In genomic region chr19:41995959-41996797, GRCh38 we compare ENCODE assay signal across 10 cellular contexts. TPM values are rescaled to one million over a fixed set of nuclear protein-coding genes. Genes with fewer than 3 reads are reported as not detected.
DNase-seq lines count a peak whose midpoint lies in the region; ATAC-seq lines count a peak whose summit lies in the region.
"Had no signal": no experiment of that assay in that cellular context is flagged by ENCODE, and none has a peak within 500 bp of the region (broad histone marks: within the 10 kb centered on the region; RNA-seq: fewer than 3 reads in every experiment).

No MANE protein-coding gene starts in this region.

- intact Hi-C loops in activated CD4-positive, alpha-beta T cell treated with anti-CD3 and anti-CD28 coated beads for 36 hours (cut with DNase I, micrococcal nuclease), result loop anchor here in 1 of 2 experiments (5.0 kb wide), 1 partner anchor 36 kb away; no protein-coding TSS in a partner anchor

- POLR2A ChIA-PET in activated CD4-positive, alpha-beta T cell treated with anti-CD3 and anti-CD28 coated beads for 36 hours (lab: Charles Lee), result no interaction called here

- ATAC-seq in activated CD4-positive, alpha-beta T cell treated with anti-CD3 and anti-CD28 coated beads for 36 hours, result no peak
- ATAC-seq in stimulated activated effector memory CD8-positive, alpha-beta T cell treated with anti-CD3 and anti-CD28 coated beads, Interleukin-12 subunit alpha, Interleukin-12 subunit beta, amount 100 ng/mL, for 72 hours, result no peak
- ATAC-seq in HG02678 (IDR thresholded peaks at IDR 0.05; ENCODE audit: unreplicated experiment), result no peak

- no peaks in the 10 kb centered on the region for H3K36me3 Mint-ChIP-seq in activated CD4-positive, alpha-beta T cell treated with anti-CD3 and anti-CD28 coated beads for 36 hours (ENCODE audit: low read depth)
- H3K36me3 Mint-ChIP-seq in stimulated activated effector memory CD8-positive, alpha-beta T cell treated with anti-CD3 and anti-CD28 coated beads, Interleukin-12 subunit alpha, Interleukin-12 subunit beta, amount 100 ng/mL, for 72 hours, result no peaks in the 10 kb centered on the region

- peak; percentile 22 for DNase-seq in activated CD4-positive, alpha-beta T cell treated with anti-CD3 and anti-CD28 coated beads for 36 hours
- DNase-seq in activated CD4-positive, alpha-beta T cell treated with anti-CD3 and anti-CD28 coated beads, Interleukin-2, amount 50 U/mL, for 48 hours, result no peak
- DNase-seq in NCI-H1694 (lab: John Stamatoyannopoulos, UW) (peak; percentile 83), cerebellar cortex (ENCODE audit: low spot score) (peak; percentile 83), DMS153 (lab: John Stamatoyannopoulos, UW) (no peak), NOMO-1 treated with DMSO at 0.1 percent for 48 hours (lab: John Stamatoyannopoulos, UW; ENCODE audit: unreplicated experiment) (no peak)
- DNase-seq in stimulated activated effector memory CD8-positive, alpha-beta T cell treated with anti-CD3 and anti-CD28 coated beads, Interleukin-12 subunit alpha, Interleukin-12 subunit beta, amount 100 ng/mL, for 72 hours (ENCODE audit: low spot score in 2 of 2), result no peak

- no peaks in the 10 kb centered on the region for H3K9me3 Mint-ChIP-seq in activated CD4-positive, alpha-beta T cell treated with anti-CD3 and anti-CD28 coated beads for 36 hours (ENCODE audit: low read depth)
- H3K9me3 Mint-ChIP-seq in stimulated activated effector memory CD8-positive, alpha-beta T cell treated with anti-CD3 and anti-CD28 coated beads, Interleukin-12 subunit alpha, Interleukin-12 subunit beta, amount 100 ng/mL, for 72 hours, result no peaks in the 10 kb centered on the region
- H3K9me3 Mint-ChIP-seq: activated CD4-positive, alpha-beta T cell treated with anti-CD3 and anti-CD28 coated beads, Interleukin-2, amount 10 ng/mL, durations not matched to agents 7 days and 5 days had no signal

- no peak overlapping the region for H3K27ac Mint-ChIP-seq in activated CD4-positive, alpha-beta T cell treated with anti-CD3 and anti-CD28 coated beads for 36 hours
- H3K27ac Mint-ChIP-seq in stimulated activated effector memory CD8-positive, alpha-beta T cell treated with anti-CD3 and anti-CD28 coated beads, Interleukin-12 subunit alpha, Interleukin-12 subunit beta, amount 100 ng/mL, for 72 hours, result no peak overlapping the region
- H3K27ac Mint-ChIP-seq: activated CD4-positive, alpha-beta T cell treated with anti-CD3 and anti-CD28 coated beads, Interleukin-2, amount 10 ng/mL, durations not matched to agents 7 days and 5 days; CD14-positive monocyte had no signal

- no peak overlapping the region for H3K4me3 Mint-ChIP-seq in activated CD4-positive, alpha-beta T cell treated with anti-CD3 and anti-CD28 coated beads for 36 hours
- H3K4me3 Mint-ChIP-seq in stimulated activated effector memory CD8-positive, alpha-beta T cell treated with anti-CD3 and anti-CD28 coated beads, Interleukin-12 subunit alpha, Interleukin-12 subunit beta, amount 100 ng/mL, for 72 hours, result peak overlapping the region; percentile 19
- H3K4me3 Mint-ChIP-seq: activated CD4-positive, alpha-beta T cell treated with anti-CD3 and anti-CD28 coated beads, Interleukin-2, amount 10 ng/mL, durations not matched to agents 7 days and 5 days had no signal

- CTCF ChIA-PET in activated CD4-positive, alpha-beta T cell treated with anti-CD3 and anti-CD28 coated beads for 36 hours (lab: Charles Lee), result interaction anchor here (0.5 to 0.7 kb wide), 3 partner anchors 108 to 1175 kb away, joined by 3 read pairs; no protein-coding TSS in a partner anchor

- peaks cover 29% of the 10 kb centered on the region for H3K4me1 Mint-ChIP-seq in activated CD4-positive, alpha-beta T cell treated with anti-CD3 and anti-CD28 coated beads for 36 hours
- peaks cover 53% of the 10 kb centered on the region for H3K4me1 Mint-ChIP-seq in stimulated activated effector memory CD8-positive, alpha-beta T cell treated with anti-CD3 and anti-CD28 coated beads, Interleukin-12 subunit alpha, Interleukin-12 subunit beta, amount 100 ng/mL, for 72 hours

- peaks cover 52% of the 10 kb centered on the region for H3K27me3 Mint-ChIP-seq in activated CD4-positive, alpha-beta T cell treated with anti-CD3 and anti-CD28 coated beads for 36 hours

RNA-seq across cellular contexts. Expression of gene ATP1A3, which starts 2.1 kb away (rescaled TPM):
- total RNA-seq in activated CD4-positive, alpha-beta T cell treated with anti-CD3 and anti-CD28 coated beads for 36 hours, result 1 to 10 TPM; 1.8 TPM

RNA-seq across cellular contexts. Expression of gene RABAC1, which starts 37.1 kb away (rescaled TPM):
- 10 to 100 TPM; 35.3 to 49.7 TPM for total RNA-seq in activated CD4-positive, alpha-beta T cell treated with anti-CD3 and anti-CD28 coated beads for 36 hours

Comparison
In these comparisons a context has a peak if more than half of its experiments do, and no peak if none do; other contexts are left out.
1. DNase-seq: peak in activated CD4-positive, alpha-beta T cell treated with anti-CD3 and anti-CD28 coated beads for 36 hours (single experiment), NCI-H1694 (single experiment) and cerebellar cortex (single experiment); none in activated CD4-positive, alpha-beta T cell treated with anti-CD3 and anti-CD28 coated beads, Interleukin-2, amount 50 U/mL, for 48 hours (0 of 2), stimulated activated effector memory CD8-positive, alpha-beta T cell treated with anti-CD3 and anti-CD28 coated beads, Interleukin-12 subunit alpha, Interleukin-12 subunit beta, amount 100 ng/mL, for 72 hours (0 of 2), DMS153 (single experiment) and NOMO-1 treated with DMSO at 0.1 percent for 48 hours (single experiment).